In the genomic region with DNA sequence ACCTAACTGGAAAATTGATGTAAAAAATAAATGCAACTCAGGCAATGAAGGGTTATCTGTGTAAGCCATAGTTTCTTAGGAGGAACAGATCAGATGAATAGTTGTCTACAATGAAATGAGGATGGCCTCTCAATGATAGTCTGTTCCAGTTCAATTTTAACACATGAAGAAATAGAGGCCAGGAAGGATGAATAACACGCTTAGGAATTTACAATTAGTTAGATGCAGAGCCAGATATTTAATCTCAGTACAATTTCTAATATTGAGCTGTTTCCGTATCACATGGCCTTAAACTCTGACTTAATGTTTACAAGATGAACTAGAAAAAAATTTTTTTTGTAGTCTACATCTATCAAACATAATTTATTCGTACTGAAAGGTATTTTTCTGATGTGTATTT, we compare ENCODE assay signal across 23 cellular contexts.
DNase-seq lines count a peak whose midpoint lies in the region; ATAC-seq and TF ChIP-seq lines count a peak whose summit lies in the region.
"Had no signal": no experiment of that assay in that cellular context is flagged by ENCODE, and none has a peak within 500 bp of the region (broad histone marks: within the 10 kb centered on the region; RNA-seq: fewer than 3 reads in every experiment).

No MANE protein-coding gene starts in this region.

- TF ChIP-seq CTCF in SK-N-SH (IDR thresholded peaks at IDR 0.05) (no peak), fibroblast of lung (conservative IDR thresholded peaks at IDR 0.05 in 1 of 2, IDR thresholded peaks at IDR 0.05 in 1 of 2; ENCODE audit: low read depth in 1 of 2, low read length in 2 of 2) (no peak)

- no peaks in the 10 kb centered on the region for H3K27me3 ChIP-seq in SK-N-SH (ENCODE audit: insufficient read depth)
- H3K27me3 ChIP-seq in fibroblast of lung (ENCODE audit: control insufficient read depth, insufficient read depth, low read length): no peaks in the 10 kb centered on the region
- H3K27me3 ChIP-seq: esophagus squamous epithelium, neutrophil, SJCRH30, stomach, vagina had no signal

- DNase-seq in EH (ENCODE audit: low read depth) (peak; percentile 79), SK-N-SH (no peak), fibroblast of lung (ENCODE audit: low read depth in 2 of 2) (peak; percentile 31 to 65), pulmonary artery endothelial cell (ENCODE audit: low read depth, low spot score) (peak; percentile 20), NCI-H510A (lab: John Stamatoyannopoulos, UW) (no peak)
- DNase-seq in activated CD4-positive, alpha-beta T cell treated with anti-CD3 and anti-CD28 coated beads, Interleukin-2, amount 50 U/mL, for 4 hours: no peak
- no peak for DNase-seq in stimulated activated naive CD4-positive, alpha-beta T cell treated with Interleukin-2 at 50 U/mL for 16 hours (lab: John Stamatoyannopoulos, UW)
- DNase-seq: activated CD4-positive, alpha-beta T cell treated with anti-CD3 and anti-CD28 coated beads, Interleukin-2, amount 10 ng/mL, durations not matched to agents 7 days and 5 days; amniotic stem cell; DMS79 treated with DMSO at 0.1 percent for 48 hours; esophagus squamous epithelium; mesendoderm; NCI-H1105; NCI-H345; SJCRH30; small intestine; stomach had no signal

- H3K79me2 ChIP-seq in SK-N-SH (ENCODE audit: insufficient read depth) (no peaks in the 10 kb centered on the region), fibroblast of lung (ENCODE audit: control insufficient read depth, insufficient read depth, low read length) (no peaks in the 10 kb centered on the region)

- CTCF ChIA-PET in SK-N-SH (lab: Yijun Ruan, JAX): interaction anchor here (0.7 to 2.2 kb wide), 5 partner anchors 8 to 505 kb away, joined by 3 to 11 read pairs (median 5); no protein-coding TSS in a partner anchor

- peaks cover 48 to 49% of the 10 kb centered on the region in 2 experiments for H3K36me3 ChIP-seq in SK-N-SH (replicated peaks in 1 of 2; ENCODE audit: control insufficient read depth in 1 of 2, insufficient read depth in 2 of 2, low read length in 1 of 2)
- no peaks in the 10 kb centered on the region for H3K36me3 ChIP-seq in fibroblast of lung (ENCODE audit: control insufficient read depth, insufficient read depth, low read length)

- H2AFZ ChIP-seq in SK-N-SH (ENCODE audit: low read depth) (no peak overlapping the region), fibroblast of lung (ENCODE audit: low read length) (no peak overlapping the region)

- POLR2A ChIA-PET in SK-N-SH (lab: Yijun Ruan, JAX): no interaction called here

- WGBS in SK-N-SH (ENCODE audit: low lambda C conversion rate): 52% methylated on average over 3 of the region's 3 CpGs

- H3K4me3 ChIP-seq in SK-N-SH (ENCODE audit: low read depth in 2 of 2, low read length in 1 of 2) (no peak overlapping the region), fibroblast of lung (replicated peaks in 1 of 4; ENCODE audit: control extremely low read depth in 1 of 4, insufficient read depth in 1 of 4, low read depth in 3 of 4, low read length in 4 of 4) (no peak overlapping the region)
- H3K4me3 ChIP-seq: coronary artery, esophagus squamous epithelium, SJCRH30, stomach, vagina had no signal

- 0 out of 4 replicates have a peak, but pooled peaks of 1 of the 2 experiments have one; percentile 16 for TF ChIP-seq EP300 in SK-N-SH (IDR thresholded peaks at IDR 0.05; ENCODE audit: borderline replicate concordance in 1 of 2, low read depth in 1 of 2, low read length in 1 of 2)

- no peak overlapping the region for H3K9ac ChIP-seq in SK-N-SH
- no peak overlapping the region for H3K9ac ChIP-seq in fibroblast of lung (ENCODE audit: insufficient read depth, low read length)

- H3K9me2 ChIP-seq in SK-N-SH: no peaks in the 10 kb centered on the region

- H3K9me3 ChIP-seq in SK-N-SH: no peaks in the 10 kb centered on the region
- H3K9me3 ChIP-seq in fibroblast of lung (ENCODE audit: control insufficient read depth, insufficient read depth, low read depth, low read length): no peaks in the 10 kb centered on the region
- H3K9me3 ChIP-seq: esophagus squamous epithelium, neutrophil, SJCRH30, stomach, vagina had no signal

- ATAC-seq in HG02571 (IDR thresholded peaks at IDR 0.05; ENCODE audit: unreplicated experiment): no peak
- ATAC-seq: HCT116 had no signal

- TF ChIP-seq RAD21 in SK-N-SH (IDR thresholded peaks at IDR 0.05; ENCODE audit: low read length): no peak

- H3K4me2 ChIP-seq in SK-N-SH (0 out of 2 replicates have a peak overlapping the region, but pooled peaks have one; percentile 6), fibroblast of lung (ENCODE audit: extremely low read depth, insufficient read depth, low read length) (no peak overlapping the region)

- H3K27ac ChIP-seq in SK-N-SH (ENCODE audit: low read depth in 2 of 2, low read length in 1 of 2) (peak overlapping the region; percentile 56 to 59; a peak in 3 of 4 replicates), fibroblast of lung (ENCODE audit: insufficient read depth, low read length) (no peak overlapping the region)
- H3K27ac ChIP-seq: C4-2B, coronary artery, esophagus squamous epithelium, neutrophil, SJCRH30, stomach, vagina had no signal

- no peaks in the 10 kb centered on the region for H4K20me1 ChIP-seq in SK-N-SH (ENCODE audit: insufficient read depth)
- no peaks in the 10 kb centered on the region for H4K20me1 ChIP-seq in fibroblast of lung (ENCODE audit: control insufficient read depth, extremely low read depth, insufficient read depth, low read length)

- peaks cover 11% of the 10 kb centered on the region for H3F3A ChIP-seq in SK-N-SH (replicated peaks; ENCODE audit: insufficient read depth)

- H3K4me1 ChIP-seq in SK-N-SH (ENCODE audit: control insufficient read depth in 1 of 2, insufficient read depth in 2 of 2, low read depth in 1 of 2, low read length in 1 of 2) (peaks cover 5 to 16% of the 10 kb centered on the region in 2 experiments; a peak in 2 of 4 replicates), fibroblast of lung (ENCODE audit: control insufficient read depth, extremely low read depth, insufficient read depth, low read length) (no peaks in the 10 kb centered on the region)
- H3K4me1 ChIP-seq: esophagus squamous epithelium, SJCRH30, vagina had no signal

TF ChIP-seq in SK-N-SH, 30 proteins besides CTCF, POLR2A, EP300 and RAD21 (continues in another document):
- no peak for TF ChIP-seq SIN3A (IDR thresholded peaks at IDR 0.05; ENCODE audit: borderline replicate concordance, low read depth, low read length)
- peak; percentile 64; the same call in 1 of the 2 replicates for TF ChIP-seq FOSL2 (IDR thresholded peaks at IDR 0.05; ENCODE audit: borderline replicate concordance, low read depth)
- 0 out of 2 replicates have a peak, but pooled peaks have one; percentile 23 for TF ChIP-seq TEAD4 (IDR thresholded peaks at IDR 0.05; ENCODE audit: borderline replicate concordance, insufficient read depth)
- TF ChIP-seq, protein P1, sequence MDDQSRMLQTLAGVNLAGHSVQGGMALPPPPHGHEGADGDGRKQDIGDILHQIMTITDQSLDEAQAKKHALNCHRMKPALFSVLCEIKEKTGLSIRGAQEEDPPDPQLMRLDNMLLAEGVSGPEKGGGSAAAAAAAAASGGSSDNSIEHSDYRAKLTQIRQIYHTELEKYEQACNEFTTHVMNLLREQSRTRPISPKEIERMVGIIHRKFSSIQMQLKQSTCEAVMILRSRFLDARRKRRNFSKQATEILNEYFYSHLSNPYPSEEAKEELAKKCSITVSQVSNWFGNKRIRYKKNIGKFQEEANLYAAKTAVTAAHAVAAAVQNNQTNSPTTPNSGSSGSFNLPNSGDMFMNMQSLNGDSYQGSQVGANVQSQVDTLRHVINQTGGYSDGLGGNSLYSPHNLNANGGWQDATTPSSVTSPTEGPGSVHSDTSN (IDR thresholded peaks at IDR 0.05): peak; percentile 31; the same call in 1 of the 2 replicates
- TF ChIP-seq, protein P2, sequence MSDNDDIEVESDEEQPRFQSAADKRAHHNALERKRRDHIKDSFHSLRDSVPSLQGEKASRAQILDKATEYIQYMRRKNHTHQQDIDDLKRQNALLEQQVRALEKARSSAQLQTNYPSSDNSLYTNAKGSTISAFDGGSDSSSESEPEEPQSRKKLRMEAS (IDR thresholded peaks at IDR 0.05; ENCODE audit: low read depth): 0 out of 2 replicates have a peak, but pooled peaks have one; percentile 18
- no peak for TF ChIP-seq NRF1 (IDR thresholded peaks at IDR 0.05; ENCODE audit: low read depth, low read length)
- no peak for TF ChIP-seq MXI1 (IDR thresholded peaks at IDR 0.05; ENCODE audit: low read depth, low read length)
- TF ChIP-seq RCOR1 (IDR thresholded peaks at IDR 0.05; ENCODE audit: low read length): no peak
- TF ChIP-seq YY1 (IDR thresholded peaks at IDR 0.05; ENCODE audit: low read depth): no peak
- no peak for TF ChIP-seq TAF1 (IDR thresholded peaks at IDR 0.05; ENCODE audit: borderline replicate concordance, low read depth, low read length)
- TF ChIP-seq RXRA (IDR thresholded peaks at IDR 0.05; ENCODE audit: borderline replicate concordance, low read depth): no peak
- no peak for TF ChIP-seq MEF2A (IDR thresholded peaks at IDR 0.05; ENCODE audit: borderline replicate concordance, low read depth)
- no peak for TF ChIP-seq POLR2AphosphoS5 (IDR thresholded peaks at IDR 0.05; ENCODE audit: low read depth, low read length)
- peak; percentile 68 for TF ChIP-seq TCF12 (IDR thresholded peaks at IDR 0.05)
- TF ChIP-seq FOXJ3 (CRISPR knock-in tag; IDR thresholded peaks at IDR 0.05): no peak
- no peak for TF ChIP-seq RFX5 (IDR thresholded peaks at IDR 0.05; ENCODE audit: low read length)
- TF ChIP-seq GABPA (IDR thresholded peaks at IDR 0.05; ENCODE audit: low read depth): no peak
- TF ChIP-seq, protein P3, sequence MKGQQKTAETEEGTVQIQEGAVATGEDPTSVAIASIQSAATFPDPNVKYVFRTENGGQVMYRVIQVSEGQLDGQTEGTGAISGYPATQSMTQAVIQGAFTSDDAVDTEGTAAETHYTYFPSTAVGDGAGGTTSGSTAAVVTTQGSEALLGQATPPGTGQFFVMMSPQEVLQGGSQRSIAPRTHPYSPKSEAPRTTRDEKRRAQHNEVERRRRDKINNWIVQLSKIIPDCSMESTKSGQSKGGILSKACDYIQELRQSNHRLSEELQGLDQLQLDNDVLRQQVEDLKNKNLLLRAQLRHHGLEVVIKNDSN (IDR thresholded peaks at IDR 0.05; ENCODE audit: borderline replicate concordance, low read depth): no peak; the same call in 1 of the 2 replicates
- TF ChIP-seq, protein P4, sequence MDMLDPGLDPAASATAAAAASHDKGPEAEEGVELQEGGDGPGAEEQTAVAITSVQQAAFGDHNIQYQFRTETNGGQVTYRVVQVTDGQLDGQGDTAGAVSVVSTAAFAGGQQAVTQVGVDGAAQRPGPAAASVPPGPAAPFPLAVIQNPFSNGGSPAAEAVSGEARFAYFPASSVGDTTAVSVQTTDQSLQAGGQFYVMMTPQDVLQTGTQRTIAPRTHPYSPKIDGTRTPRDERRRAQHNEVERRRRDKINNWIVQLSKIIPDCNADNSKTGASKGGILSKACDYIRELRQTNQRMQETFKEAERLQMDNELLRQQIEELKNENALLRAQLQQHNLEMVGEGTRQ (IDR thresholded peaks at IDR 0.05; ENCODE audit: borderline replicate concordance, low read depth, low read length): no peak

Comparison
In these comparisons a context has a peak if more than half of its experiments do, and no peak if none do; other contexts are left out.
1. DNase-seq: peak in EH (single experiment), fibroblast of lung (2 of 2) and pulmonary artery endothelial cell (single experiment); none in SK-N-SH (single experiment), activated CD4-positive, alpha-beta T cell treated with anti-CD3 and anti-CD28 coated beads, Interleukin-2, amount 50 U/mL, for 4 hours (0 of 2), stimulated activated naive CD4-positive, alpha-beta T cell treated with Interleukin-2 at 50 U/mL for 16 hours (single experiment) and NCI-H510A (single experiment).